ENCODE assay signal across 1 cellular context in genomic region chrX:101417190-101417589, GRCh38.
TF ChIP-seq lines count a peak whose summit lies in the region.

No MANE protein-coding gene starts in this region.

TF ChIP-seq in endothelial cell of umbilical vein, 7 proteins besides CTCF, POLR2A, EP300 and RAD21:
- TF ChIP-seq GATA2 (IDR thresholded peaks at IDR 0.05; ENCODE audit: insufficient read depth, insufficient read length, low read depth, low read length) (no peak), POLR2AphosphoS5 (IDR thresholded peaks at IDR 0.05; ENCODE audit: insufficient read depth, low read depth, low read length) (no peak), MYC (IDR thresholded peaks at IDR 0.05; ENCODE audit: low read depth, low read length) (no peak), JUN (IDR thresholded peaks at IDR 0.05; ENCODE audit: borderline replicate concordance, insufficient read depth, insufficient read length, low read depth) (no peak), EZH2 (IDR thresholded peaks at IDR 0.05; ENCODE audit: borderline replicate concordance, low read depth, low read length, severe bottlenecking) (no peak), MAX (IDR thresholded peaks at IDR 0.05; ENCODE audit: insufficient read depth, insufficient read length) (no peak), FOS (IDR thresholded peaks at IDR 0.05; ENCODE audit: borderline replicate concordance, insufficient read depth, low read length) (no peak)
